21 cellular contexts compared by ENCODE assay signal in the genomic region with DNA sequence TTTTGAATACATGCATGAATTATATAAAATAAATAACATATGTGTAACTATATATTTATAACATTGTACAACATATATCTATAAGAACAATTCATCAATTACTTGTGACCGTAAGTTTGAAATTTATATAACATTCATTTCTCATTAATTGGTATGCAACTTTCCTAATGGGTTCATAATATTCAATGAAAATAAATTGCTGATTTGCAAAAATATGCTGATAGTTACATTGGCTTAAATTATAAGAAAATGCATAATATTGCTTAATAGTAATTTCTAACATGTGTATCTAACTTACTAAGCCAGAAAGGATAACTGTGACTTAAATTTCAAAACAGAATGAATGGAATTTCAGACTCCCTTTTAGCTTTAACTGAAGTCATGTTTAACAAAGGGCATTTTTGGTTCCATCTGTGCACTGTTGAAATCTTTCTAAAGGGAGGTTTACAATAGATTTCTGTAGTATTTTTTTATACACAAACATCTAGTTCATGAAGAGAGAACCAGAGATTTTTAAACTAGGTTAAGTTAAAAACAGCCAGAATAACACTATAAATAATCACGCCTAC.
DNase-seq lines count a peak whose midpoint lies in the region; ATAC-seq and TF ChIP-seq lines count a peak whose summit lies in the region.
"Had no signal": no experiment of that assay in that cellular context is flagged by ENCODE, and none has a peak within 500 bp of the region (broad histone marks: within the 10 kb centered on the region; RNA-seq: fewer than 3 reads in every experiment).

No MANE protein-coding gene starts in this region.

- no peak overlapping the region for H3K4me3 Mint-ChIP-seq in H9
- no peak overlapping the region for H3K4me3 Mint-ChIP-seq in naive thymus-derived CD4-positive, alpha-beta T cell
- H3K4me3 Mint-ChIP-seq: activated naive CD4-positive, alpha-beta T cell treated with anti-CD3 and anti-CD28 coated beads for 36 hours; CD4-positive, alpha-beta T cell; stimulated activated naive CD8-positive, alpha-beta T cell treated with anti-CD3 and anti-CD28 coated beads, Interleukin-15, amount 100 ng/mL, for 72 hours; type B pancreatic cell had no signal

- WGBS in H9 (ENCODE audit: extremely low coverage, insufficient read length, low lambda C conversion rate), result no CpG with 5 or more reads among the region's 2 CpGs
- no CpG with 5 or more reads among the region's 2 CpGs for WGBS in mesenchymal stem cell

- no peak overlapping the region for H2BK15ac ChIP-seq in H9 (ENCODE audit: low read depth, low read length)
- H2BK15ac ChIP-seq in mesenchymal stem cell (ENCODE audit: low read depth, poor library complexity, severe bottlenecking), result no peak overlapping the region

- H4K91ac ChIP-seq in H9 (ENCODE audit: insufficient read length, low read depth, low read length), result no peak overlapping the region
- H4K91ac ChIP-seq in mesenchymal stem cell (ENCODE audit: low read length), result no peak overlapping the region

- H3K27me3 ChIP-seq in AG04450 (ENCODE audit: control insufficient read depth, insufficient read depth, low read length) (no peaks in the 10 kb centered on the region), H9 (ENCODE audit: insufficient read depth, low read length) (no peaks in the 10 kb centered on the region), mesenchymal stem cell (ENCODE audit: control insufficient read depth in 1 of 2, insufficient read depth in 1 of 2, low read length in 2 of 2) (no peaks in the 10 kb centered on the region)
- no peaks in the 10 kb centered on the region for H3K27me3 ChIP-seq in naive thymus-derived CD4-positive, alpha-beta T cell (ENCODE audit: control insufficient read depth in 2 of 2, insufficient read depth in 2 of 2, low read length in 2 of 2)
- H3K27me3 ChIP-seq: cardiac muscle cell, dorsolateral prefrontal cortex had no signal

- H3K4me1 Mint-ChIP-seq in H9, result peaks cover 10 to 20% of the 10 kb centered on the region in 2 experiments
- peaks cover 0 to 3% (median 0%) of the 10 kb centered on the region in 7 donors for H3K4me1 Mint-ChIP-seq in naive thymus-derived CD4-positive, alpha-beta T cell
- H3K4me1 Mint-ChIP-seq: stimulated activated naive CD8-positive, alpha-beta T cell treated with anti-CD3 and anti-CD28 coated beads, Interleukin-15, amount 100 ng/mL, for 72 hours had no signal

- POLR2A ChIA-PET in AG04450 (lab: Yijun Ruan, JAX), result interaction anchor here (0.6 kb wide), 1 partner anchor 115 kb away, joined by 6 read pairs; no protein-coding TSS in a partner anchor
- POLR2A ChIA-PET in naive thymus-derived CD4-positive, alpha-beta T cell (lab: Charles Lee), result no interaction called here

- no peaks in the 10 kb centered on the region; a peak in 2 of 5 replicates for H3K9me3 Mint-ChIP-seq in H9
- H3K9me3 Mint-ChIP-seq in naive thymus-derived CD4-positive, alpha-beta T cell, result peaks cover 0 to 2% (median 0%) of the 10 kb centered on the region in 11 donors
- H3K9me3 Mint-ChIP-seq: activated naive CD4-positive, alpha-beta T cell treated with anti-CD3 and anti-CD28 coated beads for 36 hours; CD4-positive, alpha-beta T cell; stimulated activated naive CD8-positive, alpha-beta T cell treated with anti-CD3 and anti-CD28 coated beads, Interleukin-15, amount 100 ng/mL, for 72 hours; type B pancreatic cell had no signal

- H3K4ac ChIP-seq in H9 (ENCODE audit: low read depth, low read length), result no peak overlapping the region
- H3K4ac ChIP-seq in mesenchymal stem cell (ENCODE audit: low read depth in 1 of 2, low read length in 2 of 2), result no peak overlapping the region

- no peak overlapping the region for H3K14ac ChIP-seq in H9 (ENCODE audit: insufficient read depth, low read length)
- no peak overlapping the region for H3K14ac ChIP-seq in mesenchymal stem cell (ENCODE audit: low read length in 2 of 2)

- H3K4me3 ChIP-seq in AG04450 (ENCODE audit: low read depth, low read length), result no peak overlapping the region
- no peak overlapping the region for H3K4me3 ChIP-seq in mesenchymal stem cell (ENCODE audit: insufficient read depth in 1 of 2, low read depth in 1 of 2, low read length in 2 of 2)
- no peak overlapping the region for H3K4me3 ChIP-seq in naive thymus-derived CD4-positive, alpha-beta T cell (ENCODE audit: low read length)
- H3K4me3 ChIP-seq: cardiac muscle cell had no signal

- no peak overlapping the region for H3K56ac ChIP-seq in H9 (ENCODE audit: insufficient read length, low read depth, low read length)

- ATAC-seq in HG03354 (IDR thresholded peaks at IDR 0.05; ENCODE audit: poor library complexity, severe bottlenecking, unreplicated experiment) (no peak), HG02981 (IDR thresholded peaks at IDR 0.05; ENCODE audit: unreplicated experiment) (no peak)
- no peak for ATAC-seq in naive thymus-derived CD4-positive, alpha-beta T cell
- ATAC-seq: Right ventricle myocardium inferior; stimulated activated naive CD8-positive, alpha-beta T cell treated with anti-CD3 and anti-CD28 coated beads, Interleukin-15, amount 100 ng/mL, for 72 hours had no signal

- no peaks in the 10 kb centered on the region; a peak in 2 of 7 replicates for H3K36me3 Mint-ChIP-seq in H9 (ENCODE audit: insufficient read depth in 1 of 3, low read depth in 3 of 3)
- H3K36me3 Mint-ChIP-seq in naive thymus-derived CD4-positive, alpha-beta T cell, result peaks cover 0 to 17% (median 12%) of the 10 kb centered on the region in 5 donors

- no peak overlapping the region for H2BK12ac ChIP-seq in H9 (ENCODE audit: insufficient read length, low read depth, low read length)
- no peak overlapping the region for H2BK12ac ChIP-seq in mesenchymal stem cell (ENCODE audit: low read length in 2 of 2)

- no peaks in the 10 kb centered on the region for H3K27me3 Mint-ChIP-seq in H9 (ENCODE audit: low read depth)
- no peaks in the 10 kb centered on the region for H3K27me3 Mint-ChIP-seq in naive thymus-derived CD4-positive, alpha-beta T cell
- H3K27me3 Mint-ChIP-seq: CD4-positive, alpha-beta T cell; stimulated activated naive CD8-positive, alpha-beta T cell treated with anti-CD3 and anti-CD28 coated beads, Interleukin-15, amount 100 ng/mL, for 72 hours; type B pancreatic cell had no signal

- H2BK20ac ChIP-seq in H9 (ENCODE audit: low read depth, low read length, poor library complexity, severe bottlenecking), result no peak overlapping the region

- H2AK5ac ChIP-seq in H9 (ENCODE audit: insufficient read length, low read length), result no peak overlapping the region
- H2AK5ac ChIP-seq in mesenchymal stem cell (ENCODE audit: low read length, severe bottlenecking), result no peak overlapping the region

- H3K23me2 ChIP-seq in H9 (ENCODE audit: insufficient read length, low read depth, low read length, poor library complexity, severe bottlenecking), result no peaks in the 10 kb centered on the region

- no peak overlapping the region for H3T11ph ChIP-seq in H9 (ENCODE audit: low read length)

- H2AFZ ChIP-seq in H9 (ENCODE audit: low read length), result no peak overlapping the region
- no peak overlapping the region for H2AFZ ChIP-seq in mesenchymal stem cell (ENCODE audit: low read depth, low read length)

- H3K79me2 ChIP-seq in H9 (ENCODE audit: insufficient read depth, low read length), result no peaks in the 10 kb centered on the region

- H3K27ac ChIP-seq in AG04450 (ENCODE audit: low read depth, low read length), result no peak overlapping the region
- no peak overlapping the region for H3K27ac ChIP-seq in H9 (ENCODE audit: insufficient read length, low read depth, low read length)
- H3K27ac ChIP-seq in mesenchymal stem cell (ENCODE audit: low read length, poor library complexity, severe bottlenecking), result no peak overlapping the region
- no peak overlapping the region for H3K27ac ChIP-seq in naive thymus-derived CD4-positive, alpha-beta T cell (ENCODE audit: low read depth, low read length)
- H3K27ac ChIP-seq: cardiac muscle cell, KMS-11 had no signal

- H4K5ac ChIP-seq in H9 (ENCODE audit: insufficient read length, low read depth, low read length), result no peak overlapping the region

- no peaks in the 10 kb centered on the region for H4K20me1 ChIP-seq in H9 (ENCODE audit: control insufficient read depth, insufficient read depth, insufficient read length)

- H2BK5ac ChIP-seq in H9 (ENCODE audit: insufficient read length, low read length), result no peak overlapping the region
- H2BK5ac ChIP-seq in mesenchymal stem cell (ENCODE audit: low read depth, low read length, poor library complexity, severe bottlenecking), result no peak overlapping the region

- no peak overlapping the region for H3K18ac ChIP-seq in H9 (ENCODE audit: insufficient read length, low read depth, low read length)
- H3K18ac ChIP-seq in mesenchymal stem cell (ENCODE audit: low read depth in 1 of 2, low read length in 2 of 2), result no peak overlapping the region

- no peaks in the 10 kb centered on the region for H3K9me3 ChIP-seq in AG04450 (ENCODE audit: control insufficient read depth, insufficient read depth, low read length)
- H3K9me3 ChIP-seq in H9 (ENCODE audit: control insufficient read depth, low read depth, low read length), result no peaks in the 10 kb centered on the region
- H3K9me3 ChIP-seq in mesenchymal stem cell (ENCODE audit: control insufficient read depth, low read length), result no peaks in the 10 kb centered on the region
- H3K9me3 ChIP-seq in naive thymus-derived CD4-positive, alpha-beta T cell (ENCODE audit: control insufficient read depth in 2 of 3, low read length in 3 of 3), result no peaks in the 10 kb centered on the region

- 0 out of 7 replicates have a peak overlapping the region, but pooled peaks of 2 of the 3 experiments have one; percentile 11 to 23 for H3K27ac Mint-ChIP-seq in H9
- H3K27ac Mint-ChIP-seq in naive thymus-derived CD4-positive, alpha-beta T cell, result no peak overlapping the region
- H3K27ac Mint-ChIP-seq: activated naive CD4-positive, alpha-beta T cell treated with anti-CD3 and anti-CD28 coated beads for 36 hours; CD4-positive, alpha-beta T cell; stimulated activated naive CD8-positive, alpha-beta T cell treated with anti-CD3 and anti-CD28 coated beads, Interleukin-15, amount 100 ng/mL, for 72 hours; type B pancreatic cell had no signal

- H3K23ac ChIP-seq in H9 (ENCODE audit: insufficient read length, low read depth, low read length) (no peak overlapping the region), mesenchymal stem cell (ENCODE audit: low read length in 2 of 2) (no peak overlapping the region)

- peak; percentile 10 for DNase-seq in AG04450 (ENCODE audit: low read depth, low spot score)
- DNase-seq in H9, result no peak
- peak; percentile 3 for DNase-seq in cerebellar cortex (ENCODE audit: low spot score)
- DNase-seq in mesenchymal stem cell, result no peak
- no peak for DNase-seq in iPS-NIHi11 (ENCODE audit: low spot score)
- no peak for DNase-seq in naive thymus-derived CD4-positive, alpha-beta T cell
- DNase-seq: activated CD4-positive, alpha-beta T cell treated with anti-CD3 and anti-CD28 coated beads for 4 hours; activated naive CD4-positive, alpha-beta T cell treated with anti-CD3 and anti-CD28 coated beads for 36 hours; activated T-cell treated with anti-CD3 and anti-CD28 coated beads, Interleukin-2, amount 50 U/mL, for 48 hours; CD4-positive, alpha-beta T cell; dorsolateral prefrontal cortex; NCI-H187 treated with DMSO at 0.1 percent for 48 hours; nucleus accumbens; stimulated activated CD4-positive, alpha-beta T cell treated with anti-CD3 and anti-CD28 coated beads, Interleukin-12 subunit alpha, Interleukin-12 subunit beta, amount 100 ng/mL, for 4 hours; stimulated activated naive CD8-positive, alpha-beta T cell treated with anti-CD3 and anti-CD28 coated beads, Interleukin-15, amount 100 ng/mL, for 72 hours had no signal

- intact Hi-C loops in naive thymus-derived CD4-positive, alpha-beta T cell (cut with micrococcal nuclease), result loop anchor here (1.0 to 2.0 kb wide), 2 partner anchors 410 to 1557 kb away; no protein-coding TSS in a partner anchor

- H4K8ac ChIP-seq in H9 (replicated peaks; ENCODE audit: insufficient read length, low read depth, low read length) (no peak overlapping the region), mesenchymal stem cell (ENCODE audit: low read length) (no peak overlapping the region)

- H3K4me1 ChIP-seq in H9 (ENCODE audit: insufficient read depth, low read length) (no peaks in the 10 kb centered on the region), mesenchymal stem cell (ENCODE audit: control insufficient read depth, insufficient read depth, low read depth, low read length) (no peaks in the 10 kb centered on the region)
- no peaks in the 10 kb centered on the region for H3K4me1 ChIP-seq in naive thymus-derived CD4-positive, alpha-beta T cell (ENCODE audit: control insufficient read depth in 2 of 2, insufficient read depth in 2 of 2, low read length in 2 of 2)

- H2BK120ac ChIP-seq in H9 (ENCODE audit: low read depth, low read length, poor library complexity, severe bottlenecking) (no peak overlapping the region), mesenchymal stem cell (ENCODE audit: low read depth, low read length) (no peak overlapping the region)

- no peaks in the 10 kb centered on the region for H3K79me1 ChIP-seq in H9 (ENCODE audit: insufficient read depth, low read depth, low read length, poor library complexity, severe bottlenecking)
- H3K79me1 ChIP-seq in mesenchymal stem cell (replicated peaks; ENCODE audit: low read length, poor library complexity, severe bottlenecking), result peaks cover 8% of the 10 kb centered on the region

- TF ChIP-seq CTCF in AG04450 (IDR thresholded peaks at IDR 0.05; ENCODE audit: low read depth, low read length) (no peak), H9 (conservative IDR thresholded peaks at IDR 0.05) (no peak)

- H3K36me3 ChIP-seq in mesenchymal stem cell (ENCODE audit: control insufficient read depth in 1 of 2, insufficient read depth in 2 of 2, low read depth in 1 of 2, low read length in 2 of 2), result peaks cover 0 to 3% of the 10 kb centered on the region in 2 experiments
- no peaks in the 10 kb centered on the region for H3K36me3 ChIP-seq in naive thymus-derived CD4-positive, alpha-beta T cell (ENCODE audit: control insufficient read depth in 2 of 3, insufficient read depth in 3 of 3, low read length in 3 of 3)
- H3K36me3 ChIP-seq: cardiac muscle cell had no signal

- H3K9ac ChIP-seq in H9 (ENCODE audit: extremely low read depth, insufficient read length, low read length), result no peak overlapping the region
- peak overlapping the region; percentile 65 for H3K9ac ChIP-seq in mesenchymal stem cell (ENCODE audit: low read length)
- H3K9ac ChIP-seq: KMS-11 had no signal

- no peak overlapping the region for H3K4me2 ChIP-seq in H9 (ENCODE audit: insufficient read depth, insufficient read length, low read length)
- no peak overlapping the region for H3K4me2 ChIP-seq in mesenchymal stem cell (ENCODE audit: low read length, poor library complexity, severe bottlenecking)

- CTCF ChIA-PET in AG04450 (lab: Charles Lee), result interaction anchor here (1.1 to 6.1 kb wide), 4 partner anchors 18 to 831 kb away, joined by 3 to 95 read pairs (median 6); no protein-coding TSS in a partner anchor
- CTCF ChIA-PET in naive thymus-derived CD4-positive, alpha-beta T cell (lab: Charles Lee), result interaction anchor here (1.0 to 1.5 kb wide), 2 partner anchors 410 to 1557 kb away, joined by 4 to 5 read pairs; no protein-coding TSS in a partner anchor

Comparison
In these comparisons a context has a peak if more than half of its experiments do, and no peak if none do; other contexts are left out.
1. DNase-seq: peak in AG04450 (single experiment) and cerebellar cortex (single experiment); none in H9 (single experiment), mesenchymal stem cell (single experiment), iPS-NIHi11 (single experiment) and naive thymus-derived CD4-positive, alpha-beta T cell (0 of 9).
2. H3K27ac Mint-ChIP-seq: peak in H9 (2 of 3); none in naive thymus-derived CD4-positive, alpha-beta T cell (0 of 9).